Comparison of ENCODE assay signal across 14 cellular contexts in genomic region chr1:72845342-72845741, GRCh38.
DNase-seq lines count a peak whose midpoint lies in the region; ATAC-seq and TF ChIP-seq lines count a peak whose summit lies in the region.
"Had no signal": no experiment of that assay in that cellular context is flagged by ENCODE, and none has a peak within 500 bp of the region (broad histone marks: within the 10 kb centered on the region; RNA-seq: fewer than 3 reads in every experiment).

No MANE protein-coding gene starts in this region.

- H3K4me1 Mint-ChIP-seq in T-helper 17 cell = no peaks in the 10 kb centered on the region
- H3K4me1 Mint-ChIP-seq in activated CD4-positive, alpha-beta T cell treated with anti-CD3 and anti-CD28 coated beads, Interleukin-2, amount 10 ng/mL, durations not matched to agents 7 days and 5 days = no peaks in the 10 kb centered on the region
- H3K4me1 Mint-ChIP-seq: central memory CD8-positive, alpha-beta T cell had no signal

- peaks cover 3% of the 10 kb centered on the region; the same call in 1 of the 2 replicates for H3K9me3 ChIP-seq in Panc1 (ENCODE audit: control insufficient read depth, insufficient read depth, low read depth, low read length)
- H3K9me3 ChIP-seq in T-helper 17 cell (ENCODE audit: control insufficient read depth, low read length, poor library complexity, severe bottlenecking) = no peaks in the 10 kb centered on the region
- H3K9me3 ChIP-seq: tibial artery had no signal

- no peak overlapping the region for H3K27ac ChIP-seq in 22Rv1
- H3K27ac ChIP-seq in Panc1 (ENCODE audit: low read length) = no peak overlapping the region
- H3K27ac ChIP-seq: tibial artery had no signal

- peak; percentile 45 for TF ChIP-seq CTCF in 22Rv1 (IDR thresholded peaks at IDR 0.05)
- TF ChIP-seq CTCF in GM12864 (IDR thresholded peaks at IDR 0.05; ENCODE audit: low read depth, low read length, missing control alignments) = peak; percentile 7
- 0 out of 2 replicates have a peak, but pooled peaks have one; percentile 17 for TF ChIP-seq CTCF in Panc1 (IDR thresholded peaks at IDR 0.05)
- peak; percentile 19 for TF ChIP-seq CTCF in foreskin fibroblast (IDR thresholded peaks at IDR 0.05; ENCODE audit: low read depth, low read length)

- in situ Hi-C loops in Panc1 (cut with HindIII; ENCODE audit: low pct_unique_long_range_greater_than_20kb, low sequenced_read_pairs) (no loop called here), G401 (cut with HindIII; ENCODE audit: low sequenced_read_pairs) (no loop called here)

- CTCF ChIA-PET in Panc1 (lab: Charles Lee) = no interaction called here
- CTCF ChIA-PET in activated CD4-positive, alpha-beta T cell treated with anti-CD3 and anti-CD28 coated beads, Interleukin-2, amount 10 ng/mL, durations not matched to agents 7 days and 5 days (lab: Charles Lee) = no interaction called here

- H3K4me3 ChIP-seq in GM12864 (ENCODE audit: low read depth, low read length) = no peak overlapping the region
- no peak overlapping the region for H3K4me3 ChIP-seq in Panc1 (ENCODE audit: low read depth in 2 of 2, low read length in 2 of 2)
- H3K4me3 ChIP-seq in foreskin fibroblast (ENCODE audit: low read depth in 1 of 2, low read length in 2 of 2) = no peak overlapping the region
- H3K4me3 ChIP-seq: tibial artery had no signal

- H3K4me1 ChIP-seq in Panc1 (ENCODE audit: control insufficient read depth, insufficient read depth, low read length) = no peaks in the 10 kb centered on the region

- H3K27me3 Mint-ChIP-seq in T-helper 17 cell = no peaks in the 10 kb centered on the region
- H3K27me3 Mint-ChIP-seq in activated CD4-positive, alpha-beta T cell treated with anti-CD3 and anti-CD28 coated beads, Interleukin-2, amount 10 ng/mL, durations not matched to agents 7 days and 5 days = no peaks in the 10 kb centered on the region
- H3K27me3 Mint-ChIP-seq: central memory CD8-positive, alpha-beta T cell had no signal

- H3K9me3 Mint-ChIP-seq in activated CD4-positive, alpha-beta T cell treated with anti-CD3 and anti-CD28 coated beads, Interleukin-2, amount 10 ng/mL, durations not matched to agents 7 days and 5 days = peaks cover 3% of the 10 kb centered on the region

- H3K27me3 ChIP-seq in Panc1 (ENCODE audit: control insufficient read depth, insufficient read depth, low read length) = no peaks in the 10 kb centered on the region
- H3K27me3 ChIP-seq: tibial artery had no signal

- DNase-seq in GM12864 (ENCODE audit: low read depth) = no peak
- DNase-seq in Panc1 (ENCODE audit: low read depth, low spot score) = no peak
- DNase-seq in foreskin fibroblast = no peak
- DNase-seq in G401 (ENCODE audit: low spot score) = no peak
- DNase-seq in COLO829 (ENCODE audit: low spot score) = no peak
- no peak for DNase-seq in T-helper 17 cell
- DNase-seq in activated CD4-positive, alpha-beta T cell treated with anti-CD3 and anti-CD28 coated beads, Interleukin-2, amount 10 ng/mL, durations not matched to agents 7 days and 5 days = no peak
- DNase-seq: activated T-cell treated with anti-CD3 and anti-CD28 coated beads for 4 hours; NCI-H2171; stimulated activated CD4-positive, alpha-beta T cell treated with anti-CD3 and anti-CD28 coated beads, Interleukin-4, amount 100 ng/mL, for 4 hours; T-helper 2 cell; tibial artery had no signal

- no peak for ATAC-seq in Panc1
- ATAC-seq in T-helper 17 cell = no peak

- no peak overlapping the region for H3K4me3 Mint-ChIP-seq in T-helper 17 cell
- no peak overlapping the region for H3K4me3 Mint-ChIP-seq in activated CD4-positive, alpha-beta T cell treated with anti-CD3 and anti-CD28 coated beads, Interleukin-2, amount 10 ng/mL, durations not matched to agents 7 days and 5 days
- H3K4me3 Mint-ChIP-seq: central memory CD8-positive, alpha-beta T cell had no signal

- H3K27ac Mint-ChIP-seq in T-helper 17 cell = no peak overlapping the region
- H3K27ac Mint-ChIP-seq in activated CD4-positive, alpha-beta T cell treated with anti-CD3 and anti-CD28 coated beads, Interleukin-2, amount 10 ng/mL, durations not matched to agents 7 days and 5 days = no peak overlapping the region

- H3K36me3 Mint-ChIP-seq in T-helper 17 cell (ENCODE audit: low read depth) = no peaks in the 10 kb centered on the region
- no peaks in the 10 kb centered on the region for H3K36me3 Mint-ChIP-seq in activated CD4-positive, alpha-beta T cell treated with anti-CD3 and anti-CD28 coated beads, Interleukin-2, amount 10 ng/mL, durations not matched to agents 7 days and 5 days (ENCODE audit: low read depth)

- intact Hi-C loops in Panc1 (cut with micrococcal nuclease; ENCODE audit: unreplicated experiment) = no loop called here

- no TSS peak for BruUV-seq in Panc1 (replicated peaks; lab: Mats Ljungman, UMichigan)

- POLR2A ChIA-PET in Panc1 (lab: Charles Lee) = no interaction called here
- POLR2A ChIA-PET in activated CD4-positive, alpha-beta T cell treated with anti-CD3 and anti-CD28 coated beads, Interleukin-2, amount 10 ng/mL, durations not matched to agents 7 days and 5 days (lab: Charles Lee) = no interaction called here

- no peaks in the 10 kb centered on the region for H3K36me3 ChIP-seq in Panc1 (ENCODE audit: control insufficient read depth, insufficient read depth, low read length)
- H3K36me3 ChIP-seq: tibial artery had no signal
